1 cellular context compared by ENCODE assay signal in genomic region chr5:117803533-117803932, GRCh38.
TF ChIP-seq lines count a peak whose summit lies in the region.

No MANE protein-coding gene starts in this region.

TF ChIP-seq in IMR-90, 13 proteins besides CTCF, POLR2A, EP300 and RAD21:
- TF ChIP-seq NFE2L2 (IDR thresholded peaks at IDR 0.05; ENCODE audit: low read depth, low read length) (no peak), FOS (IDR thresholded peaks at IDR 0.05; ENCODE audit: low read depth, low read length) (peak; percentile 49; the same call in 1 of the 2 replicates), CEBPB (IDR thresholded peaks at IDR 0.05; ENCODE audit: low read depth, low read length) (peak; percentile 47; the same call in 1 of the 2 replicates), CHD1 (IDR thresholded peaks at IDR 0.05; ENCODE audit: low read depth, low read length) (no peak), MAFK (IDR thresholded peaks at IDR 0.05; ENCODE audit: low read depth, low read length) (no peak), SMC3 (IDR thresholded peaks at IDR 0.05; ENCODE audit: low read depth, low read length) (no peak), USF2 (IDR thresholded peaks at IDR 0.05; ENCODE audit: low read depth, low read length) (no peak), MXI1 (IDR thresholded peaks at IDR 0.05; ENCODE audit: borderline replicate concordance, low read depth, low read length) (no peak), BHLHE40 (IDR thresholded peaks at IDR 0.05; ENCODE audit: low read depth, low read length) (peak; percentile 57; the same call in 1 of the 2 replicates), RCOR1 (IDR thresholded peaks at IDR 0.05; ENCODE audit: insufficient replicate concordance, low read length) (no peak)
